2 cellular contexts compared by ENCODE assay signal in genomic region chr5:78235289-78235688, GRCh38.
TF ChIP-seq lines count a peak whose summit lies in the region.

No MANE protein-coding gene starts in this region.

TF ChIP-seq in IMR-90, 13 proteins besides CTCF, POLR2A, EP300 and RAD21:
- TF ChIP-seq BHLHE40 (IDR thresholded peaks at IDR 0.05; ENCODE audit: low read depth, low read length) = no peak
- TF ChIP-seq MAZ (IDR thresholded peaks at IDR 0.05; ENCODE audit: borderline replicate concordance, low read depth, low read length) = no peak
- no peak for TF ChIP-seq MXI1 (IDR thresholded peaks at IDR 0.05; ENCODE audit: borderline replicate concordance, low read depth, low read length)
- peak; percentile 94 for TF ChIP-seq CEBPB (IDR thresholded peaks at IDR 0.05; ENCODE audit: low read depth, low read length)
- TF ChIP-seq FOS (IDR thresholded peaks at IDR 0.05; ENCODE audit: low read depth, low read length) = no peak

TF ChIP-seq in HepG2, 621 proteins besides CTCF, POLR2A, EP300 and RAD21:
- TF ChIP-seq CEBPB (IDR thresholded peaks at IDR 0.05; ENCODE audit: borderline replicate concordance, low read depth, low read length) (peak; percentile 65; the same call in 1 of the 2 replicates), ZBTB44 (CRISPR knock-in tag; IDR thresholded peaks at IDR 0.05) (no peak)
